5 cellular contexts compared by ENCODE assay signal in the genomic region with DNA sequence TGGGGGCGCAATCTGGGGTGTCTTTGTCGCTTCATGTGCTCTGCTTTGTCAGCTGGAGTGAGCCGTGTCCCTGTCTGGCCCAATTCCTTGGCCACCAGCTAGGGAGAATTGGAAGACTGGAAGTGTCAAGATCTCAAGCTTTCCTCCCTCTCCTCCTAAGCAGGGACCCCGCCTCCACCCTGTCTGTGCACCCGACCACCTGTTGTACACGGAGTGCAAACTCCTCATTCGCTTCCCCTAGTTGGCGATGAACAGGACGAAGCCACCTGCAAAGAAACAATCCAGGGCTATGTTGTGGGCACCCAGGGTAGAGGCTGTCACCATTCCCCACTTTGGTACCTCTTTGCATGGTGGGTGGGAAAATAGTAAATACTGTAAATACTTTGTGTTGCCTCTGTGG. TPM values are rescaled to one million over a fixed set of nuclear protein-coding genes. Genes with fewer than 3 reads are reported as not detected.
DNase-seq lines count a peak whose midpoint lies in the region; ATAC-seq and TF ChIP-seq lines count a peak whose summit lies in the region.
"Had no signal": no experiment of that assay in that cellular context is flagged by ENCODE, and none has a peak within 500 bp of the region (broad histone marks: within the 10 kb centered on the region; RNA-seq: fewer than 3 reads in every experiment).

No MANE protein-coding gene starts in this region.

- H3K4me1 ChIP-seq in SK-N-SH (ENCODE audit: control insufficient read depth in 1 of 2, insufficient read depth in 2 of 2, low read depth in 1 of 2, low read length in 1 of 2): peaks cover 13 to 24% of the 10 kb centered on the region in 2 experiments

- peaks cover 15 to 21% of the 10 kb centered on the region in 2 donors for H3K36me3 Mint-ChIP-seq in naive B cell

- H3K9me2 ChIP-seq in SK-N-SH: no peaks in the 10 kb centered on the region

- H3K4me1 Mint-ChIP-seq in naive B cell: peaks cover 46 to 55% (median 49%) of the 10 kb centered on the region in 3 donors

- H3K4me3 ChIP-seq in SK-N-SH (ENCODE audit: low read depth in 2 of 2, low read length in 1 of 2): no peak overlapping the region

- peak overlapping the region; percentile 90; the same call in 1 of the 2 replicates for H3K4me2 ChIP-seq in SK-N-SH

- TF ChIP-seq CTCF in SK-N-SH (IDR thresholded peaks at IDR 0.05): no peak

- H3K27ac Mint-ChIP-seq in naive B cell: peak overlapping the region in 5 of 6 donors; percentile 18 to 95 (median 91)

- H4K20me1 ChIP-seq in SK-N-SH (ENCODE audit: insufficient read depth): no peaks in the 10 kb centered on the region

- H3K36me3 ChIP-seq in SK-N-SH (replicated peaks in 1 of 2; ENCODE audit: control insufficient read depth in 1 of 2, insufficient read depth in 2 of 2, low read length in 1 of 2): peaks cover 25 to 38% of the 10 kb centered on the region in 2 experiments

- H3F3A ChIP-seq in SK-N-SH (replicated peaks; ENCODE audit: insufficient read depth): peaks cover 11% of the 10 kb centered on the region

- H3K9me3 Mint-ChIP-seq in naive B cell: no peaks in the 10 kb centered on the region

- TF ChIP-seq RAD21 in SK-N-SH (IDR thresholded peaks at IDR 0.05; ENCODE audit: low read length): no peak

- H3K4me3 Mint-ChIP-seq in naive B cell: peak overlapping the region; percentile 83 to 96 (median 94)

- no peaks in the 10 kb centered on the region for H3K27me3 ChIP-seq in SK-N-SH (ENCODE audit: insufficient read depth)

- peaks cover 45% of the 10 kb centered on the region for H3K79me2 ChIP-seq in SK-N-SH (ENCODE audit: insufficient read depth)

- no peak overlapping the region for H3K27ac ChIP-seq in SK-N-SH (ENCODE audit: low read depth in 2 of 2, low read length in 1 of 2)

- no peak for TF ChIP-seq EP300 in SK-N-SH (IDR thresholded peaks at IDR 0.05; ENCODE audit: borderline replicate concordance in 1 of 2, low read depth in 1 of 2, low read length in 1 of 2)

- H3K9ac ChIP-seq in SK-N-SH: no peak overlapping the region

- POLR2A ChIA-PET in SK-N-SH (lab: Yijun Ruan, JAX): interaction anchor here (2.5 kb wide), 1 partner anchor 27 kb away, joined by 10 read pairs; no protein-coding TSS in a partner anchor

- no peaks in the 10 kb centered on the region for H3K27me3 Mint-ChIP-seq in naive B cell

- no peak for ATAC-seq in SK-N-SH treated with all-trans-retinoic acid at 6 μM for 48 hours
- no peak for ATAC-seq in naive B cell (ENCODE audit: low read depth in 2 of 2)
- no peak for ATAC-seq in GM18858 (IDR thresholded peaks at IDR 0.05; ENCODE audit: unreplicated experiment)

- DNase-seq in SK-N-SH (no peak), naive B cell (no peak)
- DNase-seq: RPMI8226 had no signal

- 97% methylated on average over 9 of the region's 9 CpGs for WGBS in SK-N-SH (ENCODE audit: low lambda C conversion rate)

- CTCF ChIA-PET in SK-N-SH (lab: Yijun Ruan, JAX): interaction anchor here (1.6 to 6.3 kb wide), 2 partner anchors 19 to 44 kb away, joined by 9 to 80 read pairs; partner anchors contain the start of genes CCDC142, PCGF1 and TTC31

- H2AFZ ChIP-seq in SK-N-SH (ENCODE audit: low read depth): no peak overlapping the region

- H3K9me3 ChIP-seq in SK-N-SH: no peaks in the 10 kb centered on the region

TF ChIP-seq in SK-N-SH, 30 proteins besides CTCF, POLR2A, EP300 and RAD21 (continues in another document):
- TF ChIP-seq CHD2 (IDR thresholded peaks at IDR 0.05; ENCODE audit: low read length, partially characterized antibody): no peak
- TF ChIP-seq, protein P1, sequence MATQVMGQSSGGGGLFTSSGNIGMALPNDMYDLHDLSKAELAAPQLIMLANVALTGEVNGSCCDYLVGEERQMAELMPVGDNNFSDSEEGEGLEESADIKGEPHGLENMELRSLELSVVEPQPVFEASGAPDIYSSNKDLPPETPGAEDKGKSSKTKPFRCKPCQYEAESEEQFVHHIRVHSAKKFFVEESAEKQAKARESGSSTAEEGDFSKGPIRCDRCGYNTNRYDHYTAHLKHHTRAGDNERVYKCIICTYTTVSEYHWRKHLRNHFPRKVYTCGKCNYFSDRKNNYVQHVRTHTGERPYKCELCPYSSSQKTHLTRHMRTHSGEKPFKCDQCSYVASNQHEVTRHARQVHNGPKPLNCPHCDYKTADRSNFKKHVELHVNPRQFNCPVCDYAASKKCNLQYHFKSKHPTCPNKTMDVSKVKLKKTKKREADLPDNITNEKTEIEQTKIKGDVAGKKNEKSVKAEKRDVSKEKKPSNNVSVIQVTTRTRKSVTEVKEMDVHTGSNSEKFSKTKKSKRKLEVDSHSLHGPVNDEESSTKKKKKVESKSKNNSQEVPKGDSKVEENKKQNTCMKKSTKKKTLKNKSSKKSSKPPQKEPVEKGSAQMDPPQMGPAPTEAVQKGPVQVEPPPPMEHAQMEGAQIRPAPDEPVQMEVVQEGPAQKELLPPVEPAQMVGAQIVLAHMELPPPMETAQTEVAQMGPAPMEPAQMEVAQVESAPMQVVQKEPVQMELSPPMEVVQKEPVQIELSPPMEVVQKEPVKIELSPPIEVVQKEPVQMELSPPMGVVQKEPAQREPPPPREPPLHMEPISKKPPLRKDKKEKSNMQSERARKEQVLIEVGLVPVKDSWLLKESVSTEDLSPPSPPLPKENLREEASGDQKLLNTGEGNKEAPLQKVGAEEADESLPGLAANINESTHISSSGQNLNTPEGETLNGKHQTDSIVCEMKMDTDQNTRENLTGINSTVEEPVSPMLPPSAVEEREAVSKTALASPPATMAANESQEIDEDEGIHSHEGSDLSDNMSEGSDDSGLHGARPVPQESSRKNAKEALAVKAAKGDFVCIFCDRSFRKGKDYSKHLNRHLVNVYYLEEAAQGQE (IDR thresholded peaks at IDR 0.05; ENCODE audit: low read depth, low read length): no peak
- no peak for TF ChIP-seq MXI1 (IDR thresholded peaks at IDR 0.05; ENCODE audit: low read depth, low read length)
- TF ChIP-seq RCOR1 (IDR thresholded peaks at IDR 0.05; ENCODE audit: low read length): no peak
- TF ChIP-seq RFX5 (IDR thresholded peaks at IDR 0.05; ENCODE audit: low read length): no peak
- no peak for TF ChIP-seq ELF1 (IDR thresholded peaks at IDR 0.05)
- TF ChIP-seq NFIC (IDR thresholded peaks at IDR 0.05; ENCODE audit: borderline replicate concordance): no peak
- no peak for TF ChIP-seq POLR2AphosphoS5 (IDR thresholded peaks at IDR 0.05; ENCODE audit: low read depth, low read length)

TF ChIP-seq in SK-N-SH treated with all-trans-retinoic acid at 6 μM for 48 hours, 23 proteins besides CTCF, POLR2A, EP300 and RAD21 (continues in another document):
- TF ChIP-seq ZFP3 (CRISPR knock-in tag; IDR thresholded peaks at IDR 0.05) (no peak), ZNF8 (CRISPR knock-in tag; IDR thresholded peaks at IDR 0.05) (no peak), CSDC2 (CRISPR knock-in tag; IDR thresholded peaks at IDR 0.05) (no peak), TCF4 (CRISPR knock-in tag; IDR thresholded peaks at IDR 0.05; ENCODE audit: borderline replicate concordance) (no peak), ZC3H10 (CRISPR knock-in tag; IDR thresholded peaks at IDR 0.05) (no peak)
- TF ChIP-seq, protein P2, sequence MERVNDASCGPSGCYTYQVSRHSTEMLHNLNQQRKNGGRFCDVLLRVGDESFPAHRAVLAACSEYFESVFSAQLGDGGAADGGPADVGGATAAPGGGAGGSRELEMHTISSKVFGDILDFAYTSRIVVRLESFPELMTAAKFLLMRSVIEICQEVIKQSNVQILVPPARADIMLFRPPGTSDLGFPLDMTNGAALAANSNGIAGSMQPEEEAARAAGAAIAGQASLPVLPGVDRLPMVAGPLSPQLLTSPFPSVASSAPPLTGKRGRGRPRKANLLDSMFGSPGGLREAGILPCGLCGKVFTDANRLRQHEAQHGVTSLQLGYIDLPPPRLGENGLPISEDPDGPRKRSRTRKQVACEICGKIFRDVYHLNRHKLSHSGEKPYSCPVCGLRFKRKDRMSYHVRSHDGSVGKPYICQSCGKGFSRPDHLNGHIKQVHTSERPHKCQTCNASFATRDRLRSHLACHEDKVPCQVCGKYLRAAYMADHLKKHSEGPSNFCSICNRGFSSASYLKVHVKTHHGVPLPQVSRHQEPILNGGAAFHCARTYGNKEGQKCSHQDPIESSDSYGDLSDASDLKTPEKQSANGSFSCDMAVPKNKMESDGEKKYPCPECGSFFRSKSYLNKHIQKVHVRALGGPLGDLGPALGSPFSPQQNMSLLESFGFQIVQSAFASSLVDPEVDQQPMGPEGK (CRISPR knock-in tag; IDR thresholded peaks at IDR 0.05; ENCODE audit: borderline replicate concordance): no peak

RNA-seq across cellular contexts. Expression of gene DQX1, which starts 1.7 kb away (rescaled TPM):
- polyA plus RNA-seq in SK-N-SH (2012; rRNA removed): 1.6 and 1.8 TPM in 2 replicates
- polyA plus RNA-seq in SK-N-SH (2012; cell fraction: cytosol; rRNA removed): 0.26 and 0.31 TPM in 2 replicates
- polyA plus RNA-seq in SK-N-SH (2012; cell fraction: nucleus; rRNA removed): 13.2 and 13.8 TPM in 2 replicates
- polyA plus RNA-seq in naive B cell (ENCODE audit: low read depth in 6 of 6): not detected

RNA-seq across cellular contexts. Expression of gene AUP1, which starts 1.8 kb away (rescaled TPM):
- 118 and 151 TPM in 2 replicates for polyA plus RNA-seq in SK-N-SH (2012; rRNA removed)
- 54.6 and 78.6 TPM in 2 replicates for polyA plus RNA-seq in SK-N-SH (2012; cell fraction: cytosol; rRNA removed)
- polyA plus RNA-seq in SK-N-SH (2012; cell fraction: nucleus; rRNA removed): 643 and 686 TPM in 2 replicates
- polyA plus RNA-seq in naive B cell (ENCODE audit: low read depth in 6 of 6): 100 to 1,000 TPM in 3 of 6 donors, 10 to 100 TPM in 3; 83.3 to 155 (median 99.9) TPM

RNA-seq across cellular contexts. Expression of gene HTRA2, which starts 2.0 kb away (rescaled TPM):
- polyA plus RNA-seq in SK-N-SH (2012; rRNA removed) (55.7 and 60.4 TPM in 2 replicates), naive B cell (ENCODE audit: low read depth in 6 of 6) (10 to 100 TPM; 33.0 to 52.0 (median 44.7) TPM)
- 30.4 and 45.8 TPM in 2 replicates for polyA plus RNA-seq in SK-N-SH (2012; cell fraction: cytosol; rRNA removed)
- 55.7 and 62.3 TPM in 2 replicates for polyA plus RNA-seq in SK-N-SH (2012; cell fraction: nucleus; rRNA removed)

RNA-seq across cellular contexts. Expression of gene TLX2, which starts 13.5 kb away (rescaled TPM):
- polyA plus RNA-seq in SK-N-SH (2012; rRNA removed) (24.5 and 25.6 TPM in 2 replicates), naive B cell (ENCODE audit: low read depth in 6 of 6) (not detected)
- 11.9 and 19.9 TPM in 2 replicates for polyA plus RNA-seq in SK-N-SH (2012; cell fraction: cytosol; rRNA removed)
- polyA plus RNA-seq in SK-N-SH (2012; cell fraction: nucleus; rRNA removed): 69.3 and 99.9 TPM in 2 replicates

RNA-seq across cellular contexts. Expression of gene PCGF1, which starts 20.2 kb away (rescaled TPM):
- polyA plus RNA-seq in SK-N-SH (2012; rRNA removed): 44.9 and 46.4 TPM in 2 replicates
- polyA plus RNA-seq in SK-N-SH (2012; cell fraction: cytosol; rRNA removed): 38.6 and 39.7 TPM in 2 replicates
- polyA plus RNA-seq in SK-N-SH (2012; cell fraction: nucleus; rRNA removed): 58.5 and 59.2 TPM in 2 replicates
- 10 to 100 TPM in 5 of 6 donors, 1 to 10 TPM in 1; 8.9 to 17.0 (median 14.1) TPM for polyA plus RNA-seq in naive B cell (ENCODE audit: low read depth in 6 of 6)
